Comparison of ENCODE assay signal across 17 cellular contexts in genomic region chr14:69135133-69135532, GRCh38.
"Had no signal": no experiment of that assay in that cellular context is flagged by ENCODE, and none has a peak within 500 bp of the region (broad histone marks: within the 10 kb centered on the region; RNA-seq: fewer than 3 reads in every experiment).

No MANE protein-coding gene starts in this region.

- H3K27me3 Mint-ChIP-seq: activated CD8-positive, alpha-beta memory T cell treated with anti-CD3 and anti-CD28 coated beads, Interleukin-2, amount 10 ng/mL, durations not matched to agents 7 days and 5 days; memory B cell; natural killer cell treated with Interleukin-12 subunit alpha and Interleukin-12 subunit beta and Interleukin-15 and Interleukin-18, amount 100 ng/mL, for 72 hours had no signal

- DNase-seq: activated CD4-positive, alpha-beta T cell treated with anti-CD3 and anti-CD28 coated beads, Interleukin-2, amount 50 U/mL, for 4 hours; activated CD4-positive, CD25-positive, alpha-beta regulatory T cell treated with anti-CD3 and anti-CD28 coated beads, Interleukin-2, amount 50 U/mL, for 72 hours; activated CD8-positive, alpha-beta memory T cell treated with anti-CD3 and anti-CD28 coated beads, Interleukin-2, amount 10 ng/mL, durations not matched to agents 7 days and 5 days; activated naive CD4-positive, alpha-beta T cell; adrenal gland; central memory CD4-positive, alpha-beta T cell; effector CD8-positive, alpha-beta T cell; foreskin melanocyte; left ventricle myocardium inferior; occipital lobe; stimulated activated CD4-positive, alpha-beta T cell treated with anti-CD3 and anti-CD28 coated beads, Interleukin-2, amount 100 ng/mL, for 48 hours; stimulated activated naive CD4-positive, alpha-beta T cell treated with Interleukin-2 at 50 U/mL for 16 hours; upper lobe of left lung had no signal

- H3K27me3 ChIP-seq: adrenal gland, suprapubic skin, upper lobe of left lung had no signal

- H3K27ac Mint-ChIP-seq: activated CD8-positive, alpha-beta memory T cell treated with anti-CD3 and anti-CD28 coated beads, Interleukin-2, amount 10 ng/mL, durations not matched to agents 7 days and 5 days; memory B cell; natural killer cell treated with Interleukin-12 subunit alpha and Interleukin-12 subunit beta and Interleukin-15 and Interleukin-18, amount 100 ng/mL, for 72 hours had no signal

- H3K4me3 ChIP-seq: adrenal gland, coronary artery, left ventricle myocardium inferior, suprapubic skin, upper lobe of left lung had no signal

- H3K36me3 ChIP-seq: adrenal gland, suprapubic skin had no signal

- H3K9me3 Mint-ChIP-seq: memory B cell; natural killer cell treated with Interleukin-12 subunit alpha and Interleukin-12 subunit beta and Interleukin-15 and Interleukin-18, amount 100 ng/mL, for 72 hours had no signal

- ATAC-seq: activated CD8-positive, alpha-beta memory T cell treated with anti-CD3 and anti-CD28 coated beads, Interleukin-2, amount 10 ng/mL, durations not matched to agents 7 days and 5 days; natural killer cell treated with Interleukin-12 subunit alpha and Interleukin-12 subunit beta and Interleukin-15 and Interleukin-18, amount 100 ng/mL, for 72 hours had no signal

- H3K9me3 ChIP-seq: adrenal gland, left ventricle myocardium inferior, suprapubic skin, upper lobe of left lung had no signal

- H3K4me3 Mint-ChIP-seq: activated CD8-positive, alpha-beta memory T cell treated with anti-CD3 and anti-CD28 coated beads, Interleukin-2, amount 10 ng/mL, durations not matched to agents 7 days and 5 days; memory B cell; natural killer cell treated with Interleukin-12 subunit alpha and Interleukin-12 subunit beta and Interleukin-15 and Interleukin-18, amount 100 ng/mL, for 72 hours had no signal

- H3K36me3 Mint-ChIP-seq: natural killer cell treated with Interleukin-12 subunit alpha and Interleukin-12 subunit beta and Interleukin-15 and Interleukin-18, amount 100 ng/mL, for 72 hours had no signal

- H3K27ac ChIP-seq: adrenal gland, coronary artery, left ventricle myocardium inferior, suprapubic skin, upper lobe of left lung had no signal
